In genomic region chr2:107634172-107634571, GRCh38 we compare ENCODE assay signal across 17 cellular contexts.
"Had no signal": no experiment of that assay in that cellular context is flagged by ENCODE, and none has a peak within 500 bp of the region (broad histone marks: within the 10 kb centered on the region; RNA-seq: fewer than 3 reads in every experiment).

No MANE protein-coding gene starts in this region.

- H3K4me1 ChIP-seq: lower lobe of right lung had no signal

- H3K4me1 Mint-ChIP-seq: nephron, T-helper 17 cell had no signal

- H3K36me3 ChIP-seq: lower lobe of right lung had no signal

- DNase-seq: activated CD4-positive, alpha-beta T cell treated with anti-CD3 and anti-CD28 coated beads, Interleukin-2, amount 50 U/mL, for 1 hour; activated CD4-positive, CD25-positive, alpha-beta regulatory T cell treated with anti-CD3 and anti-CD28 coated beads, Interleukin-2, amount 50 U/mL, for 72 hours; activated CD8-positive, alpha-beta memory T cell treated with anti-CD3 and anti-CD28 coated beads, Interleukin-2, amount 50 U/mL, for 4 hours; activated naive CD4-positive, alpha-beta T cell treated with anti-CD3 and anti-CD28 coated beads for 36 hours; activated T-cell treated with anti-CD3 and anti-CD28 coated beads, Interleukin-2, amount 50 U/mL, for 4 hours; aorta; cerebellar nuclear complex; cortex of kidney; left colon; lower lobe of right lung; midbrain; posterior cingulate gyrus; retina; T-helper 17 cell had no signal

- ATAC-seq: activated T-cell treated with anti-CD3 and anti-CD28 coated beads, Interleukin-2, amount 50 U/mL, for 4 hours; left colon; lower lobe of right lung; T-helper 17 cell had no signal

- H3K36me3 Mint-ChIP-seq: type B pancreatic cell had no signal

- H3K27ac Mint-ChIP-seq: activated naive CD4-positive, alpha-beta T cell treated with anti-CD3 and anti-CD28 coated beads for 36 hours; nephron; stimulated activated naive CD8-positive, alpha-beta T cell treated with anti-CD3 and anti-CD28 coated beads, Interleukin-15, Interleukin-2, amounts not matched to agents 100 ng/mL and 50 ng/mL, for 24 hours; T-helper 17 cell; type B pancreatic cell had no signal

- H3K4me3 ChIP-seq: lower lobe of right lung had no signal

- H3K27me3 Mint-ChIP-seq: stimulated activated naive CD8-positive, alpha-beta T cell treated with anti-CD3 and anti-CD28 coated beads, Interleukin-15, Interleukin-2, amounts not matched to agents 100 ng/mL and 50 ng/mL, for 24 hours; T-helper 17 cell; type B pancreatic cell had no signal

- H3K27ac ChIP-seq: lower lobe of right lung had no signal

- H3K4me3 Mint-ChIP-seq: activated naive CD4-positive, alpha-beta T cell treated with anti-CD3 and anti-CD28 coated beads for 36 hours; activated T-cell treated with anti-CD3 and anti-CD28 coated beads, Interleukin-2, amount 50 U/mL, for 4 hours; nephron; stimulated activated naive CD8-positive, alpha-beta T cell treated with anti-CD3 and anti-CD28 coated beads, Interleukin-15, Interleukin-2, amounts not matched to agents 100 ng/mL and 50 ng/mL, for 24 hours; T-helper 17 cell; type B pancreatic cell had no signal
